1 cellular context compared by ENCODE assay signal in genomic region chr6:160102956-160103824, GRCh38.
TF ChIP-seq lines count a peak whose summit lies in the region.

No MANE protein-coding gene starts in this region.

TF ChIP-seq in SK-N-SH treated with all-trans-retinoic acid at 6 μM for 48 hours, 23 proteins besides CTCF, POLR2A, EP300 and RAD21 (continued from another document):
- TF ChIP-seq PPARA (CRISPR knock-in tag; IDR thresholded peaks at IDR 0.05; ENCODE audit: borderline replicate concordance) (no peak), CREB5 (CRISPR knock-in tag; IDR thresholded peaks at IDR 0.05; ENCODE audit: low read depth) (no peak), ZNF70 (CRISPR knock-in tag; IDR thresholded peaks at IDR 0.05) (no peak), ZNF565 (CRISPR knock-in tag; conservative IDR thresholded peaks at IDR 0.05; ENCODE audit: low read depth) (no peak), RARB (CRISPR knock-in tag; IDR thresholded peaks at IDR 0.05) (no peak)
TF ChIP-seq in SK-N-SH treated with all-trans-retinoic acid at 6 μM for 48 hours: peak in this region for 0.
